1 cellular context compared by ENCODE assay signal in the genomic region with DNA sequence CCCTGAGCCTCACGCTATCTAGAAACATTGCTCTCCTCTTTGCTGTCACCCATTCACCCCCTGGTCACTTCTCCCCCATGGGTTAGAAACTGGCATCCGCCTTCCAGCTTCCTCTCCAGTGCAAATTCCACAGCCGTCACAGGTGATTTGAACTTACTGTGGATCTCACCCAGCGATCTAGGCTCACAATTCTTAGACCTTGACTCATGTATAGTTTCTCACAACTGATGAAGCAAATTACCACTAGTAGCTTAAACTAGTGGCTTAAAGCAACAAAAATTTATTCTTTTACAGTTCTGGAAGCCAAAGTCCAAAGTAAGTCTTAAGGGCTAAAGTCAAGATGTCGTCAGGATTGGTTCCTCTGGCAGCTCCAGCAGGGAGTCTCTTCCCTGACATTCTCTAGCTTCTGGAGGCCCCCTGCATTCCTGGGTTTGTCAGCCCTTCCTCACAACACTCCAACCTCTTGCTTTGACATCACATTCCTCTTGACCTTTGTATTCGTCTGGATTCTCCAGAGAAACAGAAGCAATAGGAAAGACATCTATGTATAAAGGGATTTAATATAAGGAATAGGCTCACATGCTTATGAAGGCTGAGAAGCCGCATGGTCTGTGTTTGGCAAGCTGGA.
TF ChIP-seq lines count a peak whose summit lies in the region.

No MANE protein-coding gene starts in this region.

TF ChIP-seq in WTC11, 78 proteins besides CTCF, POLR2A, EP300 and RAD21 (continued from another document):
- TF ChIP-seq ATF3 (CRISPR knock-in tag; conservative IDR thresholded peaks at IDR 0.05) (no peak), TEAD4 (CRISPR knock-in tag; IDR thresholded peaks at IDR 0.05) (no peak), ZNF138 (CRISPR knock-in tag; conservative IDR thresholded peaks at IDR 0.05) (no peak), ZNF232 (CRISPR knock-in tag; IDR thresholded peaks at IDR 0.05) (no peak), ZSCAN18 (CRISPR knock-in tag; IDR thresholded peaks at IDR 0.05) (no peak), ZNF317 (CRISPR knock-in tag; IDR thresholded peaks at IDR 0.05; ENCODE audit: borderline replicate concordance, low read depth) (no peak)
- TF ChIP-seq, protein P1, sequence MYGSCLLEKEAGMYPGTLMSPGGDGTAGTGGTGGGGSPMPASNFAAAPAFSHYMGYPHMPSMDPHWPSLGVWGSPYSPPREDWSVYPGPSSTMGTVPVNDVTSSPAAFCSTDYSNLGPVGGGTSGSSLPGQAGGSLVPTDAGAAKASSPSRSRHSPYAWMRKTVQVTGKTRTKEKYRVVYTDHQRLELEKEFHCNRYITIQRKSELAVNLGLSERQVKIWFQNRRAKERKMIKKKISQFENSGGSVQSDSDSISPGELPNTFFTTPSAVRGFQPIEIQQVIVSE (CRISPR knock-in tag; IDR thresholded peaks at IDR 0.05; ENCODE audit: borderline replicate concordance) = no peak
